In the genomic region with DNA sequence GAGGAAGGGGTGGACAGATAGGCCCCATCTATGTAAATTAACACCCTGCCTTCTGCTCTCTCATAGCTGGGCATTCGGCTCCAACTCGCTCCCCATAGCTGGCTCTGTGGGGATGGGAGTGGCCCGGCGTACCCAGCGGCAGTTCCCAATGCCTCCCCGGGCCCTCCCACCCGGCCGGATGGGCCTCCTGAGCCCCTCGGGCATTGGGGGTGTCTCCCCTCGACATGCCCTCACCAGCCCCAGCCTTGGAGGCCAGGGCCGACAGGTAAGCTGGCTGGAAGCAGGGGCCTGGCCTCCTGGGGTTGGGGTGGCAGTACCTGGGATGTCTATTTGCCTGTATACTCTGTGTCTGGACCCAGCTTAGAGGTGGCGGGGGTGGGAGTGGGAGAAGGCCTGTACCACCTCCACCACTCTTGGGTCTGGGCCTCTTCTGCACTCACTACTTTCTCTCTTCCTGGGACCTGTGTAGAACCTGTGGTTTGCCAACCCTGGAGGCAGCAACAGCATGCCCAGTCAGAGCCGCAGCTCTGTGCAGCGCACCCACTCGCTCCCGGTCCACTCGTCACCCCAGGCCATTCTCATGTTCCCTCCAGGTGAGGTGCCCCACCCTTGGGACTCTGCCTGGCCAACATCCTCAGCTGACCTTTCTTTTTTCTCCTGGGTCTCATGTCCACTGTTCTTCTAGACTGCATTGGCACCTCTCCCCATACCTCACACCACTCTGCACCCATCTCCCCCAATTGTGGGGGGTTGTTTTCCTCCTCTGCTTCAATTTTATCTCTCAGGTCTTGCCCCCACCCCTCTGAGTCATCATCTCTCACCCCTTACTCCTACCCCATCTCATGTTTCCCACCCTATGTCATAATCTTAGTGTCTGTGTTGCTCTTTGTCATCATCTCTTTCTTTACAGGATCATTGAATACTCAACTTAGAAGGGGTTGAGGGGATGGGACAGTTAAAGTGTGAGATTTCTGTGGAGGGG, we compare ENCODE assay signal across 19 cellular contexts. TPM values are rescaled to one million over a fixed set of nuclear protein-coding genes. Genes with fewer than 3 reads are reported as not detected.
DNase-seq lines count a peak whose midpoint lies in the region; ATAC-seq and TF ChIP-seq lines count a peak whose summit lies in the region.
"Had no signal": no experiment of that assay in that cellular context is flagged by ENCODE, and none has a peak within 500 bp of the region (broad histone marks: within the 10 kb centered on the region; RNA-seq: fewer than 3 reads in every experiment).

No MANE protein-coding gene starts in this region.

- intact Hi-C loops in natural killer cell (cut with micrococcal nuclease) = no loop called here
- intact Hi-C loops in mucosa of descending colon (cut with DNase I, micrococcal nuclease) = no loop called here

- H3K4me1 ChIP-seq in mucosa of descending colon (ENCODE audit: low read depth) = no peaks in the 10 kb centered on the region
- H3K4me1 ChIP-seq: lower lobe of right lung, vagina had no signal

- H3K27ac Mint-ChIP-seq in natural killer cell (peak overlapping the region; percentile 26 to 29), type B pancreatic cell (no peak overlapping the region)
- no peak overlapping the region for H3K27ac Mint-ChIP-seq in natural killer cell treated with Interleukin-12 subunit alpha and Interleukin-12 subunit beta and Interleukin-15 and Interleukin-18, amount 100 ng/mL, for 72 hours
- peak overlapping the region; percentile 13 for H3K27ac Mint-ChIP-seq in activated naive CD8-positive, alpha-beta T cell treated with anti-CD3 and anti-CD28 coated beads, Interleukin-2, amount 50 U/mL, for 24 hours

- H3K4me1 Mint-ChIP-seq in natural killer cell (peaks cover 0 to 11% of the 10 kb centered on the region in 2 donors), type B pancreatic cell (ENCODE audit: unreplicated experiment) (no peaks in the 10 kb centered on the region)
- H3K4me1 Mint-ChIP-seq in natural killer cell treated with Interleukin-12 subunit alpha and Interleukin-12 subunit beta and Interleukin-15 and Interleukin-18, amount 100 ng/mL, for 72 hours (ENCODE audit: low read depth in 2 of 2) = peaks cover 0 to 4% of the 10 kb centered on the region in 2 donors
- H3K4me1 Mint-ChIP-seq in activated naive CD8-positive, alpha-beta T cell treated with anti-CD3 and anti-CD28 coated beads, Interleukin-2, amount 50 U/mL, for 24 hours = no peaks in the 10 kb centered on the region

- no peaks in the 10 kb centered on the region for H3K27me3 ChIP-seq in layer of hippocampus (ENCODE audit: control insufficient read depth, insufficient read depth, low read length)
- H3K27me3 ChIP-seq: vagina had no signal

- DNase-seq in natural killer cell (no peak), type B pancreatic cell (ENCODE audit: extremely low spot score, unreplicated experiment) (no peak), mucosa of descending colon (no peak), NCI-H510A (lab: John Stamatoyannopoulos, UW) (no peak), H4 (ENCODE audit: low spot score) (no peak)
- no peak for DNase-seq in natural killer cell treated with Interleukin-12 subunit alpha and Interleukin-12 subunit beta and Interleukin-15 and Interleukin-18, amount 100 ng/mL, for 72 hours (ENCODE audit: low spot score)
- no peak for DNase-seq in activated naive CD8-positive, alpha-beta T cell treated with anti-CD3 and anti-CD28 coated beads, Interleukin-2, amount 50 U/mL, for 24 hours
- DNase-seq: activated CD4-positive, CD25-positive, alpha-beta regulatory T cell treated with anti-CD3 and anti-CD28 coated beads, Interleukin-2, amount 50 U/mL, for 72 hours; dermis blood vessel endothelial cell; glutamatergic neuron; kidney; lower lobe of right lung; NCI-H187; NCI-H69 had no signal

- no peaks in the 10 kb centered on the region for H3K9me3 Mint-ChIP-seq in natural killer cell
- H3K9me3 Mint-ChIP-seq in natural killer cell treated with Interleukin-12 subunit alpha and Interleukin-12 subunit beta and Interleukin-15 and Interleukin-18, amount 100 ng/mL, for 72 hours = no peaks in the 10 kb centered on the region
- no peaks in the 10 kb centered on the region for H3K9me3 Mint-ChIP-seq in activated naive CD8-positive, alpha-beta T cell treated with anti-CD3 and anti-CD28 coated beads, Interleukin-2, amount 50 U/mL, for 24 hours
- no peaks in the 10 kb centered on the region for H3K9me3 Mint-ChIP-seq in type B pancreatic cell

- H3K27me3 Mint-ChIP-seq in natural killer cell (ENCODE audit: low read depth in 2 of 2) (no peaks in the 10 kb centered on the region), type B pancreatic cell (no peaks in the 10 kb centered on the region)
- H3K27me3 Mint-ChIP-seq in natural killer cell treated with Interleukin-12 subunit alpha and Interleukin-12 subunit beta and Interleukin-15 and Interleukin-18, amount 100 ng/mL, for 72 hours = no peaks in the 10 kb centered on the region
- no peaks in the 10 kb centered on the region for H3K27me3 Mint-ChIP-seq in activated naive CD8-positive, alpha-beta T cell treated with anti-CD3 and anti-CD28 coated beads, Interleukin-2, amount 50 U/mL, for 24 hours

- peaks cover 33% of the 10 kb centered on the region for H3K36me3 ChIP-seq in mucosa of descending colon (ENCODE audit: low read depth)

- no peak for ATAC-seq in natural killer cell
- no peak for ATAC-seq in natural killer cell treated with Interleukin-12 subunit alpha and Interleukin-12 subunit beta and Interleukin-15 and Interleukin-18, amount 100 ng/mL, for 72 hours
- ATAC-seq in activated naive CD8-positive, alpha-beta T cell treated with anti-CD3 and anti-CD28 coated beads, Interleukin-2, amount 50 U/mL, for 24 hours = no peak
- ATAC-seq in mucosa of descending colon = no peak
- ATAC-seq: HCT116, lower lobe of right lung had no signal

- H3K36me3 Mint-ChIP-seq in natural killer cell = peaks cover 15% of the 10 kb centered on the region
- H3K36me3 Mint-ChIP-seq in natural killer cell treated with Interleukin-12 subunit alpha and Interleukin-12 subunit beta and Interleukin-15 and Interleukin-18, amount 100 ng/mL, for 72 hours = peaks cover 21% of the 10 kb centered on the region
- peaks cover 25% of the 10 kb centered on the region for H3K36me3 Mint-ChIP-seq in activated naive CD8-positive, alpha-beta T cell treated with anti-CD3 and anti-CD28 coated beads, Interleukin-2, amount 50 U/mL, for 24 hours (ENCODE audit: low read depth)
- H3K36me3 Mint-ChIP-seq in type B pancreatic cell = peaks cover 13% of the 10 kb centered on the region

- H3K27ac ChIP-seq in layer of hippocampus (ENCODE audit: low read depth, low read length) = peak overlapping the region; percentile 39
- H3K27ac ChIP-seq: C4-2B, HL-60, lower lobe of right lung, vagina had no signal

- no peak overlapping the region for H3K4me3 ChIP-seq in mucosa of descending colon
- H3K4me3 ChIP-seq: lower lobe of right lung, vagina had no signal

- H3K4me3 Mint-ChIP-seq in natural killer cell (no peak overlapping the region), type B pancreatic cell (no peak overlapping the region)
- H3K4me3 Mint-ChIP-seq in natural killer cell treated with Interleukin-12 subunit alpha and Interleukin-12 subunit beta and Interleukin-15 and Interleukin-18, amount 100 ng/mL, for 72 hours = no peak overlapping the region
- no peak overlapping the region for H3K4me3 Mint-ChIP-seq in activated naive CD8-positive, alpha-beta T cell treated with anti-CD3 and anti-CD28 coated beads, Interleukin-2, amount 50 U/mL, for 24 hours

- TF ChIP-seq CTCF in natural killer cell (IDR thresholded peaks at IDR 0.05) (no peak), type B pancreatic cell (conservative IDR thresholded peaks at IDR 0.05) (no peak), mucosa of descending colon (IDR thresholded peaks at IDR 0.05) (no peak)

- H3K9me3 ChIP-seq in mucosa of descending colon = no peaks in the 10 kb centered on the region
- H3K9me3 ChIP-seq: lower lobe of right lung, vagina had no signal

RNA-seq across cellular contexts. Expression of a gene that starts 10.1 kb away (rescaled TPM):
- total RNA-seq in natural killer cell = 10 to 100 TPM; 54.3 to 80.9 (median 68.3) TPM
- 10 to 100 TPM; 38.1 to 39.2 TPM for total RNA-seq in natural killer cell treated with Interleukin-12 subunit alpha and Interleukin-12 subunit beta and Interleukin-15 and Interleukin-18, amount 100 ng/mL, for 72 hours
- 36.9 and 43.6 TPM in 2 replicates for total RNA-seq in type B pancreatic cell (ENCODE audit: low replicate concordance)
- 10 to 100 TPM; 28.1 to 44.8 (median 32.3) TPM for total RNA-seq in mucosa of descending colon
- 40.8 and 62.0 TPM in 2 replicates for total RNA-seq in H4 (2014; rRNA removed; shearing (Covaris generic))

RNA-seq across cellular contexts. Expression of a gene that starts 10.4 kb away (rescaled TPM):
- total RNA-seq in natural killer cell (10 to 100 TPM; 37.5 to 49.1 (median 45.9) TPM), type B pancreatic cell (ENCODE audit: low replicate concordance) (37.3 and 40.8 TPM in 2 replicates), mucosa of descending colon (10 to 100 TPM; 28.4 to 31.2 (median 28.8) TPM)
- total RNA-seq in natural killer cell treated with Interleukin-12 subunit alpha and Interleukin-12 subunit beta and Interleukin-15 and Interleukin-18, amount 100 ng/mL, for 72 hours = 10 to 100 TPM; 22.2 to 35.2 TPM
- 26.7 and 58.5 TPM in 2 replicates for total RNA-seq in H4 (2014; rRNA removed; shearing (Covaris generic))

RNA-seq across cellular contexts. Expression of a gene that starts 25.8 kb away (rescaled TPM):
- total RNA-seq in natural killer cell (1,000 to 10,000 TPM; 1,232 to 2,074 (median 1,769) TPM), type B pancreatic cell (ENCODE audit: low replicate concordance) (36.0 and 101 TPM in 2 replicates), mucosa of descending colon (100 to 1,000 TPM; 200 to 236 (median 235) TPM)
- total RNA-seq in natural killer cell treated with Interleukin-12 subunit alpha and Interleukin-12 subunit beta and Interleukin-15 and Interleukin-18, amount 100 ng/mL, for 72 hours = 10 to 100 TPM; 11.2 to 27.8 TPM
- total RNA-seq in H4 (2014; rRNA removed; shearing (Covaris generic)) = 4.0 and 5.7 TPM in 2 replicates

RNA-seq across cellular contexts. Expression of a gene that starts 31.7 kb away (rescaled TPM):
- total RNA-seq in natural killer cell (100 to 1,000 TPM in 1 of 3 donors, 10 to 100 TPM in 2; 70.2 to 129 (median 80.7) TPM), type B pancreatic cell (ENCODE audit: low replicate concordance) (32.9 and 86.7 TPM in 2 replicates), mucosa of descending colon (10 to 100 TPM in 2 of 3 donors, 1 to 10 TPM in 1; 6.5 to 26.7 (median 17.9) TPM)
- total RNA-seq in natural killer cell treated with Interleukin-12 subunit alpha and Interleukin-12 subunit beta and Interleukin-15 and Interleukin-18, amount 100 ng/mL, for 72 hours = 10 to 100 TPM; 30.8 to 68.1 TPM
- 5.3 and 7.1 TPM in 2 replicates for total RNA-seq in H4 (2014; rRNA removed; shearing (Covaris generic))

RNA-seq across cellular contexts. Expression of a gene that starts 38.6 kb away (rescaled TPM):
- total RNA-seq in natural killer cell (10 to 100 TPM; 67.8 to 80.8 (median 78.9) TPM), type B pancreatic cell (ENCODE audit: low replicate concordance) (116 and 123 TPM in 2 replicates), mucosa of descending colon (10 to 100 TPM; 55.1 to 91.5 (median 67.4) TPM)
- total RNA-seq in natural killer cell treated with Interleukin-12 subunit alpha and Interleukin-12 subunit beta and Interleukin-15 and Interleukin-18, amount 100 ng/mL, for 72 hours = 10 to 100 TPM; 81.4 to 95.5 TPM
- 33.9 and 35.3 TPM in 2 replicates for total RNA-seq in H4 (2014; rRNA removed; shearing (Covaris generic))

Comparison
In these comparisons a context has a peak if more than half of its experiments do, and no peak if none do; other contexts are left out.
1. H3K27ac Mint-ChIP-seq: peak in natural killer cell (2 of 2) and activated naive CD8-positive, alpha-beta T cell treated with anti-CD3 and anti-CD28 coated beads, Interleukin-2, amount 50 U/mL, for 24 hours (single experiment); none in natural killer cell treated with Interleukin-12 subunit alpha and Interleukin-12 subunit beta and Interleukin-15 and Interleukin-18, amount 100 ng/mL, for 72 hours (0 of 2) and type B pancreatic cell (single experiment).
2. RNA of a gene that starts 25.8 kb away (total RNA-seq): 1,232 to 2,074 TPM in natural killer cell; 200 to 236 TPM in mucosa of descending colon, 36.0 to 101 TPM in type B pancreatic cell, 11.2 to 27.8 TPM in natural killer cell treated with Interleukin-12 subunit alpha and Interleukin-12 subunit beta and Interleukin-15 and Interleukin-18, amount 100 ng/mL, for 72 hours and 4.0 to 5.7 TPM in H4; every median in the first group is over 4 times any median in the second.